ENCODE assay signal across 17 cellular contexts in genomic region chr2:114160263-114161001, GRCh38.
"Had no signal": no experiment of that assay in that cellular context is flagged by ENCODE, and none has a peak within 500 bp of the region (broad histone marks: within the 10 kb centered on the region; RNA-seq: fewer than 3 reads in every experiment).

No MANE protein-coding gene starts in this region.

- H3K9me3 Mint-ChIP-seq: activated naive CD4-positive, alpha-beta T cell treated with anti-CD3 and anti-CD28 coated beads, Interleukin-2, amount 10 ng/mL, durations not matched to agents 7 days and 5 days; activated T-helper 2 cell treated with anti-CD3 and anti-CD28 coated beads, Interferon-gamma antibody, Interleukin-2, Interleukin-4, amounts not matched to agents 10 μg/mL and 5 μg/mL and 100 μg/mL, durations not matched to agents 14 hours and 24 hours and 36 hours; neural crest cell; T-helper 2 cell treated with Interferon-gamma antibody and Interleukin-4, amounts not matched to agents 5 μg/mL and 100 μg/mL, for 36 hours had no signal

- H3K27ac ChIP-seq: coronary artery, gastroesophageal sphincter, parathyroid adenoma, spleen, tibial nerve had no signal

- H3K27ac Mint-ChIP-seq: activated naive CD4-positive, alpha-beta T cell treated with anti-CD3 and anti-CD28 coated beads, Interleukin-2, amount 10 ng/mL, durations not matched to agents 7 days and 5 days; activated T-helper 2 cell treated with anti-CD3 and anti-CD28 coated beads, Interferon-gamma antibody, Interleukin-2, Interleukin-4, amounts not matched to agents 10 μg/mL and 5 μg/mL and 100 μg/mL, durations not matched to agents 14 hours and 24 hours and 36 hours; stimulated activated naive B cell treated with anti-CD40 and anti-IgM and Interleukin-4, amounts not matched to agents 10 μg/mL and 1 μg/mL and 100 μg/mL, for 72 hours; T-helper 2 cell treated with Interferon-gamma antibody and Interleukin-4, amounts not matched to agents 5 μg/mL and 100 μg/mL, for 36 hours had no signal

- DNase-seq: activated naive CD4-positive, alpha-beta T cell treated with anti-CD3 and anti-CD28 coated beads, Interleukin-2, amount 10 ng/mL, durations not matched to agents 7 days and 5 days; central memory CD4-positive, alpha-beta T cell; effector CD8-positive, alpha-beta T cell; mesenchymal stem cell; retina; spleen; stimulated activated CD4-positive, alpha-beta T cell treated with anti-CD3 and anti-CD28 coated beads, Interleukin-2, amount 100 ng/mL, for 24 hours; stimulated activated naive B cell treated with anti-CD40 and anti-IgM and Interleukin-4, amounts not matched to agents 10 μg/mL and 1 μg/mL and 100 μg/mL, for 72 hours; SW 1271 had no signal

- H3K27me3 ChIP-seq: gastroesophageal sphincter, spleen, tibial nerve had no signal

- H3K4me3 Mint-ChIP-seq: activated naive CD4-positive, alpha-beta T cell treated with anti-CD3 and anti-CD28 coated beads, Interleukin-2, amount 10 ng/mL, durations not matched to agents 7 days and 5 days; neural crest cell; stimulated activated naive B cell treated with anti-CD40 and anti-IgM and Interleukin-4, amounts not matched to agents 10 μg/mL and 1 μg/mL and 100 μg/mL, for 72 hours; T-helper 2 cell treated with Interferon-gamma antibody and Interleukin-4, amounts not matched to agents 5 μg/mL and 100 μg/mL, for 36 hours had no signal

- H3K36me3 Mint-ChIP-seq: activated naive CD4-positive, alpha-beta T cell treated with anti-CD3 and anti-CD28 coated beads, Interleukin-2, amount 10 ng/mL, durations not matched to agents 7 days and 5 days; stimulated activated naive B cell treated with anti-CD40 and anti-IgM and Interleukin-4, amounts not matched to agents 10 μg/mL and 1 μg/mL and 100 μg/mL, for 72 hours had no signal

- H3K36me3 ChIP-seq: gastroesophageal sphincter, spleen, tibial nerve had no signal

- H3K4me1 Mint-ChIP-seq: activated naive CD4-positive, alpha-beta T cell treated with anti-CD3 and anti-CD28 coated beads, Interleukin-2, amount 10 ng/mL, durations not matched to agents 7 days and 5 days; neural crest cell; stimulated activated naive B cell treated with anti-CD40 and anti-IgM and Interleukin-4, amounts not matched to agents 10 μg/mL and 1 μg/mL and 100 μg/mL, for 72 hours had no signal

- ATAC-seq: activated CD4-positive, CD25-positive, alpha-beta regulatory T cell treated with anti-CD3 and anti-CD28 coated beads, Interleukin-2, amount 50 U/mL, for 24 hours; gastroesophageal sphincter; stimulated activated naive B cell treated with anti-CD40 and anti-IgM and Interleukin-4, amounts not matched to agents 10 μg/mL and 1 μg/mL and 100 μg/mL, for 72 hours had no signal

- H3K4me1 ChIP-seq: gastroesophageal sphincter, parathyroid adenoma, spleen, tibial nerve had no signal

- H3K9me3 ChIP-seq: gastroesophageal sphincter, spleen had no signal

- H3K4me3 ChIP-seq: coronary artery, gastroesophageal sphincter, spleen, tibial nerve had no signal

- H3K27me3 Mint-ChIP-seq: activated naive CD4-positive, alpha-beta T cell treated with anti-CD3 and anti-CD28 coated beads, Interleukin-2, amount 10 ng/mL, durations not matched to agents 7 days and 5 days had no signal
